In the genomic region with DNA sequence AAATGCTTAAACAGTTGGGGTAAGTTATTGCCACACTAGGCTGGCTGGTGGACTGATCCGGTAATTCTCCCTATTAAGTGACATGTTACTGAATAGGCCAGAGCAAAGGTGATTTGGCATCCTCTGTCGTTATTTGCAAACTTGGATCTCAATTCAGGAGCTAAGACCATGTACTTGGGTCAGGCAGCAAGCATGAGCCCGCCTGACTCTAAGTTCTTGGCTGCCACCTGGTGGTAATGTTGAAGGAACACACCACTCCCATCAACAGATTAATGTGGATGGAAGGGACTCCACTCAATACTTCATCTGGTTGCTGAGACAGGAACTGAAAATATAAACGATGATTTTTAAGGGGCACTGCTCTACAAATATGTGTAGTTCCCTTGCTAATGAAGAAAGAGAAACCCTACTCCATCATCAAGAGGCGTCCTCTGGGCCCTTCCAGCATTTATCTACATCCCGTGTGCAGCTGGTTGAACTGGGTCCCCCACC, we compare ENCODE assay signal across 1 cellular context.
A peak's percentile ranks its signal among the peaks of the same experiment; 100 is the strongest.
TF ChIP-seq lines count a peak whose summit lies in the region.

No MANE protein-coding gene starts in this region.

TF ChIP-seq in HepG2, 621 proteins besides CTCF, POLR2A, EP300 and RAD21 (continued from another document and continues in another):
- TF ChIP-seq, protein P1, sequence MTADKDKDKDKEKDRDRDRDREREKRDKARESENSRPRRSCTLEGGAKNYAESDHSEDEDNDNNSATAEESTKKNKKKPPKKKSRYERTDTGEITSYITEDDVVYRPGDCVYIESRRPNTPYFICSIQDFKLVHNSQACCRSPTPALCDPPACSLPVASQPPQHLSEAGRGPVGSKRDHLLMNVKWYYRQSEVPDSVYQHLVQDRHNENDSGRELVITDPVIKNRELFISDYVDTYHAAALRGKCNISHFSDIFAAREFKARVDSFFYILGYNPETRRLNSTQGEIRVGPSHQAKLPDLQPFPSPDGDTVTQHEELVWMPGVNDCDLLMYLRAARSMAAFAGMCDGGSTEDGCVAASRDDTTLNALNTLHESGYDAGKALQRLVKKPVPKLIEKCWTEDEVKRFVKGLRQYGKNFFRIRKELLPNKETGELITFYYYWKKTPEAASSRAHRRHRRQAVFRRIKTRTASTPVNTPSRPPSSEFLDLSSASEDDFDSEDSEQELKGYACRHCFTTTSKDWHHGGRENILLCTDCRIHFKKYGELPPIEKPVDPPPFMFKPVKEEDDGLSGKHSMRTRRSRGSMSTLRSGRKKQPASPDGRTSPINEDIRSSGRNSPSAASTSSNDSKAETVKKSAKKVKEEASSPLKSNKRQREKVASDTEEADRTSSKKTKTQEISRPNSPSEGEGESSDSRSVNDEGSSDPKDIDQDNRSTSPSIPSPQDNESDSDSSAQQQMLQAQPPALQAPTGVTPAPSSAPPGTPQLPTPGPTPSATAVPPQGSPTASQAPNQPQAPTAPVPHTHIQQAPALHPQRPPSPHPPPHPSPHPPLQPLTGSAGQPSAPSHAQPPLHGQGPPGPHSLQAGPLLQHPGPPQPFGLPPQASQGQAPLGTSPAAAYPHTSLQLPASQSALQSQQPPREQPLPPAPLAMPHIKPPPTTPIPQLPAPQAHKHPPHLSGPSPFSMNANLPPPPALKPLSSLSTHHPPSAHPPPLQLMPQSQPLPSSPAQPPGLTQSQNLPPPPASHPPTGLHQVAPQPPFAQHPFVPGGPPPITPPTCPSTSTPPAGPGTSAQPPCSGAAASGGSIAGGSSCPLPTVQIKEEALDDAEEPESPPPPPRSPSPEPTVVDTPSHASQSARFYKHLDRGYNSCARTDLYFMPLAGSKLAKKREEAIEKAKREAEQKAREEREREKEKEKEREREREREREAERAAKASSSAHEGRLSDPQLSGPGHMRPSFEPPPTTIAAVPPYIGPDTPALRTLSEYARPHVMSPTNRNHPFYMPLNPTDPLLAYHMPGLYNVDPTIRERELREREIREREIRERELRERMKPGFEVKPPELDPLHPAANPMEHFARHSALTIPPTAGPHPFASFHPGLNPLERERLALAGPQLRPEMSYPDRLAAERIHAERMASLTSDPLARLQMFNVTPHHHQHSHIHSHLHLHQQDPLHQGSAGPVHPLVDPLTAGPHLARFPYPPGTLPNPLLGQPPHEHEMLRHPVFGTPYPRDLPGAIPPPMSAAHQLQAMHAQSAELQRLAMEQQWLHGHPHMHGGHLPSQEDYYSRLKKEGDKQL (CRISPR knock-in tag; IDR thresholded peaks at IDR 0.05; ENCODE audit: low read depth), result no peak
- 0 out of 2 replicates have a peak, but pooled peaks have one; percentile 42 for TF ChIP-seq ZMYM3 (CRISPR knock-in tag; IDR thresholded peaks at IDR 0.05)
- TF ChIP-seq ZNF383 (CRISPR knock-in tag; IDR thresholded peaks at IDR 0.05; ENCODE audit: borderline replicate concordance), result no peak
- TF ChIP-seq, protein P2, sequence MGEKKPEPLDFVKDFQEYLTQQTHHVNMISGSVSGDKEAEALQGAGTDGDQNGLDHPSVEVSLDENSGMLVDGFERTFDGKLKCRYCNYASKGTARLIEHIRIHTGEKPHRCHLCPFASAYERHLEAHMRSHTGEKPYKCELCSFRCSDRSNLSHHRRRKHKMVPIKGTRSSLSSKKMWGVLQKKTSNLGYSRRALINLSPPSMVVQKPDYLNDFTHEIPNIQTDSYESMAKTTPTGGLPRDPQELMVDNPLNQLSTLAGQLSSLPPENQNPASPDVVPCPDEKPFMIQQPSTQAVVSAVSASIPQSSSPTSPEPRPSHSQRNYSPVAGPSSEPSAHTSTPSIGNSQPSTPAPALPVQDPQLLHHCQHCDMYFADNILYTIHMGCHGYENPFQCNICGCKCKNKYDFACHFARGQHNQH (CRISPR knock-in tag; IDR thresholded peaks at IDR 0.05), result peak; percentile 82; the same call in 1 of the 2 replicates
- TF ChIP-seq ZNF350 (CRISPR knock-in tag; IDR thresholded peaks at IDR 0.05; ENCODE audit: borderline replicate concordance, low read depth), result 0 out of 2 replicates have a peak, but pooled peaks have one; percentile 60
- TF ChIP-seq KLF12 (CRISPR knock-in tag; IDR thresholded peaks at IDR 0.05; ENCODE audit: borderline replicate concordance), result no peak
- peak; percentile 80 for TF ChIP-seq FOXO1 (CRISPR knock-in tag; IDR thresholded peaks at IDR 0.05)
- TF ChIP-seq, protein P3, sequence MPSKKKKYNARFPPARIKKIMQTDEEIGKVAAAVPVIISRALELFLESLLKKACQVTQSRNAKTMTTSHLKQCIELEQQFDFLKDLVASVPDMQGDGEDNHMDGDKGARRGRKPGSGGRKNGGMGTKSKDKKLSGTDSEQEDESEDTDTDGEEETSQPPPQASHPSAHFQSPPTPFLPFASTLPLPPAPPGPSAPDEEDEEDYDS (CRISPR knock-in tag; IDR thresholded peaks at IDR 0.05), result 0 out of 2 replicates have a peak, but pooled peaks have one; percentile 17
- TF ChIP-seq TEAD3 (CRISPR knock-in tag; optimal IDR thresholded peaks at IDR 0.05; ENCODE audit: borderline replicate concordance), result peak; percentile 68
- peak; percentile 82; the same call in 1 of the 2 replicates for TF ChIP-seq IRF2 (CRISPR knock-in tag; IDR thresholded peaks at IDR 0.05)
- no peak for TF ChIP-seq NFIC (IDR thresholded peaks at IDR 0.05; ENCODE audit: low read length)
- TF ChIP-seq U2AF1 (optimal IDR thresholded peaks at IDR 0.05; ENCODE audit: low read depth, low read length), result no peak
- TF ChIP-seq ZNF841 (CRISPR knock-in tag; IDR thresholded peaks at IDR 0.05; ENCODE audit: borderline replicate concordance), result no peak
- TF ChIP-seq RARA (CRISPR knock-in tag; IDR thresholded peaks at IDR 0.05), result 0 out of 2 replicates have a peak, but pooled peaks have one; percentile 29
- TF ChIP-seq DNMT3B (CRISPR knock-in tag; conservative IDR thresholded peaks at IDR 0.05), result no peak
- peak; percentile 35; the same call in 1 of the 2 replicates for TF ChIP-seq BCL6 (CRISPR knock-in tag; IDR thresholded peaks at IDR 0.05)
- peak; percentile 30; the same call in 1 of the 2 replicates for TF ChIP-seq SPEN (CRISPR knock-in tag; IDR thresholded peaks at IDR 0.05; ENCODE audit: low read depth)
- TF ChIP-seq, protein P4, sequence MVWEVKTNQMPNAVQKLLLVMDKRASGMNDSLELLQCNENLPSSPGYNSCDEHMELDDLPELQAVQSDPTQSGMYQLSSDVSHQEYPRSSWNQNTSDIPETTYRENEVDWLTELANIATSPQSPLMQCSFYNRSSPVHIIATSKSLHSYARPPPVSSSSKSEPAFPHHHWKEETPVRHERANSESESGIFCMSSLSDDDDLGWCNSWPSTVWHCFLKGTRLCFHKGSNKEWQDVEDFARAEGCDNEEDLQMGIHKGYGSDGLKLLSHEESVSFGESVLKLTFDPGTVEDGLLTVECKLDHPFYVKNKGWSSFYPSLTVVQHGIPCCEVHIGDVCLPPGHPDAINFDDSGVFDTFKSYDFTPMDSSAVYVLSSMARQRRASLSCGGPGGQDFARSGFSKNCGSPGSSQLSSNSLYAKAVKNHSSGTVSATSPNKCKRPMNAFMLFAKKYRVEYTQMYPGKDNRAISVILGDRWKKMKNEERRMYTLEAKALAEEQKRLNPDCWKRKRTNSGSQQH (CRISPR knock-in tag; IDR thresholded peaks at IDR 0.05; ENCODE audit: low read depth), result 0 out of 2 replicates have a peak, but pooled peaks have one; percentile 16
- TF ChIP-seq FOXK1 (CRISPR knock-in tag; IDR thresholded peaks at IDR 0.05; ENCODE audit: borderline replicate concordance, low read depth), result peak; percentile 15; the same call in 1 of the 2 replicates
- TF ChIP-seq RNF2 (conservative IDR thresholded peaks at IDR 0.05; ENCODE audit: low read depth), result 0 out of 2 replicates have a peak, but pooled peaks have one; percentile 36
- TF ChIP-seq NR1H2 (CRISPR knock-in tag; IDR thresholded peaks at IDR 0.05; ENCODE audit: borderline replicate concordance, low read depth), result no peak
- peak; percentile 74; the same call in 1 of the 2 replicates for TF ChIP-seq TGIF2 (CRISPR knock-in tag; IDR thresholded peaks at IDR 0.05)
- TF ChIP-seq ZMAT3 (CRISPR knock-in tag; conservative IDR thresholded peaks at IDR 0.05), result 0 out of 2 replicates have a peak, but pooled peaks have one; percentile 58
- no peak for TF ChIP-seq SNAI1 (CRISPR knock-in tag; IDR thresholded peaks at IDR 0.05; ENCODE audit: borderline replicate concordance)
- TF ChIP-seq ZFP37 (CRISPR knock-in tag; IDR thresholded peaks at IDR 0.05; ENCODE audit: borderline replicate concordance), result no peak
- TF ChIP-seq, protein P5, sequence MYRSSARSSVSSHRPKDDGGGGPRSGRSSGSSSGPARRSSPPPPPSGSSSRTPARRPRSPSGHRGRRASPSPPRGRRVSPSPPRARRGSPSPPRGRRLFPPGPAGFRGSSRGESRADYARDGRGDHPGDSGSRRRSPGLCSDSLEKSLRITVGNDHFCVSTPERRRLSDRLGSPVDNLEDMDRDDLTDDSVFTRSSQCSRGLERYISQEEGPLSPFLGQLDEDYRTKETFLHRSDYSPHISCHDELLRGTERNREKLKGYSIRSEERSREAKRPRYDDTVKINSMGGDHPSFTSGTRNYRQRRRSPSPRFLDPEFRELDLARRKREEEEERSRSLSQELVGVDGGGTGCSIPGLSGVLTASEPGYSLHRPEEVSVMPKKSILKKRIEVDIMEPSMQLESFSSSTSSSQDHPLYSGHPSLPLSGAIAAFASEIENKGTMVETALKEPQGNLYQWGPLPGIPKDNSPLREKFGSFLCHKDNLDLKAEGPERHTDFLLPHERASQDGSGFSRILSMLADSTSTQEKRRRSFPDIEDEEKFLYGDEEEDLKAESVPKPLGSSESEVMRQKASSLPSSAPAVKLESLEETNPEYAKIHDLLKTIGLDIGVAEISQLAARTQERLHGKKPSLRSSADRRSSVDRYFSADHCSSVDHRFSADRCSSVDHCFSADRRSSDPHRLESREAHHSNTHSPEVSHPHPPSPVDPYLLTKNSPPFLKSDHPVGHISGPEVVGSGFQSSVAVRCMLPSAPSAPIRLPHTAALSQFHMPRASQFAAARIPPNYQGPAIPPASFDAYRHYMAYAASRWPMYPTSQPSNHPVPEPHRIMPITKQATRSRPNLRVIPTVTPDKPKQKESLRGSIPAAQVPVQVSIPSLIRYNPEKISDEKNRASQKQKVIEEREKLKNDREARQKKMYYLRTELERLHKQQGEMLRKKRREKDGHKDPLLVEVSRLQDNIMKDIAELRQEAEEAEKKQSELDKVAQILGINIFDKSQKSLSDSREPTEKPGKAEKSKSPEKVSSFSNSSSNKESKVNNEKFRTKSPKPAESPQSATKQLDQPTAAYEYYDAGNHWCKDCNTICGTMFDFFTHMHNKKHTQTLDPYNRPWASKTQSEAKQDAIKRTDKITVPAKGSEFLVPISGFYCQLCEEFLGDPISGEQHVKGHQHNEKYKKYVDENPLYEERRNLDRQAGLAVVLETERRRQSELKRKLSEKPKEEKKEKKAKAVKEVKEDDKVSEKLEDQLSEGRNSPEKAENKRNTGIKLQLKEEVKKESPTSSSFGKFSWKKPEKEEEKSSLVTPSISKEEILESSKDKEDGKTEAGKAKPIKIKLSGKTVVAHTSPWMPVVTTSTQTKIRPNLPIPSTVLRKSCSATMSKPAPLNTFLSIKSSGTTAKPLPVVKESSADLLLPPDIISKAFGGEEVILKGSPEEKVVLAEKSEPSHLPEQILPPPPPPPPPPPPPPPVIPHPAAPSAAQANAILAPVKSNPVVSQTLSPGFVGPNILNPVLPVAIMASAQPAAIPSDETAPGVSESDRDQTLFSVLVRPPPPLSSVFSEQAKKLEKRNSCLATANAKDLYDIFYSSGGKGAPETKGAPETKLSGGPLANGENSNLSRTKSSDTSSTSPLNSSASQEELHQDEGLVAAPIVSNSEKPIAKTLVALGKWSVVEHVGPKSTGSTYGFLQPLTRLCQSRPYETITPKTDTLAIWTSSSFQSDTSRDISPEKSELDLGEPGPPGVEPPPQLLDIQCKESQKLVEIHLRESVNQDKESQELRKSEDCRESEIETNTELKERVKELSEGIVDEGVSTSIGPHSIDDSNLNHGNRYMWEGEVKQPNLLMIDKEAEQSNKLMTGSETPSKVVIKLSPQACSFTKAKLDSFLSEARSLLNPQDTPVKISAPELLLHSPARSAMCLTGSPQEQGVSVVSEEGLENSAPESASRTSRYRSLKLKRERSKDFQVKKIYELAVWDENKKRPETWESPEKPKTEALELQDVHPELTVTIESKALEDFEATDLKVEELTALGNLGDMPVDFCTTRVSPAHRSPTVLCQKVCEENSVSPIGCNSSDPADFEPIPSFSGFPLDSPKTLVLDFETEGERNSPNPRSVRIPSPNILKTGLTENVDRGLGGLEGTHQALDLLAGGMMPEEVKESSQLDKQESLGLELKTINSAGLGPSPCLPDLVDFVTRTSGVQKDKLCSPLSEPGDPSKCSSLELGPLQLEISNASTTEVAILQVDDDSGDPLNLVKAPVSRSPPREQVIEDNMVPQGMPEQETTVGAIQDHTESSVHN (CRISPR knock-in tag; IDR thresholded peaks at IDR 0.05), result 0 out of 2 replicates have a peak, but pooled peaks have one; percentile 56
- no peak for TF ChIP-seq ZSCAN25 (CRISPR knock-in tag; IDR thresholded peaks at IDR 0.05)
- TF ChIP-seq ZFX (CRISPR knock-in tag; IDR thresholded peaks at IDR 0.05; ENCODE audit: low read depth), result peak; percentile 50; the same call in 1 of the 2 replicates
- no peak for TF ChIP-seq SP140L (CRISPR knock-in tag; IDR thresholded peaks at IDR 0.05; ENCODE audit: borderline replicate concordance)
- TF ChIP-seq, protein P6, sequence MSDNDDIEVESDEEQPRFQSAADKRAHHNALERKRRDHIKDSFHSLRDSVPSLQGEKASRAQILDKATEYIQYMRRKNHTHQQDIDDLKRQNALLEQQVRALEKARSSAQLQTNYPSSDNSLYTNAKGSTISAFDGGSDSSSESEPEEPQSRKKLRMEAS (IDR thresholded peaks at IDR 0.05), result peak; percentile 34; the same call in 1 of the 2 replicates
- peak; percentile 52; the same call in 1 of the 2 replicates for TF ChIP-seq HDAC2 (CRISPR knock-in tag; IDR thresholded peaks at IDR 0.05)
- TF ChIP-seq, protein P7, sequence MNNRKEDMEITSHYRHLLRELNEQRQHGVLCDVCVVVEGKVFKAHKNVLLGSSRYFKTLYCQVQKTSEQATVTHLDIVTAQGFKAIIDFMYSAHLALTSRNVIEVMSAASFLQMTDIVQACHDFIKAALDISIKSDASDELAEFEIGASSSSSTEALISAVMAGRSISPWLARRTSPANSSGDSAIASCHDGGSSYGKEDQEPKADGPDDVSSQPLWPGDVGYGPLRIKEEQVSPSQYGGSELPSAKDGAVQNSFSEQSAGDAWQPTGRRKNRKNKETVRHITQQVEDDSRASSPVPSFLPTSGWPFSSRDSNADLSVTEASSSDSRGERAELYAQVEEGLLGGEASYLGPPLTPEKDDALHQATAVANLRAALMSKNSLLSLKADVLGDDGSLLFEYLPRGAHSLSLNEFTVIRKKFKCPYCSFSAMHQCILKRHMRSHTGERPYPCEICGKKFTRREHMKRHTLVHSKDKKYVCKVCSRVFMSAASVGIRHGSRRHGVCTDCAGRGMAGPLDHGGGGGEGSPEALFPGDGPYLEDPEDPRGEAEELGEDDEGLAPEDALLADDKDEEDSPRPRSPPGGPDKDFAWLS (CRISPR knock-in tag; IDR thresholded peaks at IDR 0.05; ENCODE audit: borderline replicate concordance), result no peak
- TF ChIP-seq REPIN1 (CRISPR knock-in tag; IDR thresholded peaks at IDR 0.05; ENCODE audit: borderline replicate concordance, low read depth), result peak; percentile 85; the same call in 1 of the 2 replicates
- TF ChIP-seq MAZ (IDR thresholded peaks at IDR 0.05; ENCODE audit: borderline replicate concordance, low read depth, low read length), result no peak
- peak; percentile 52; the same call in 1 of the 2 replicates for TF ChIP-seq MAZ (CRISPR knock-in tag; IDR thresholded peaks at IDR 0.05; ENCODE audit: low read depth)
- TF ChIP-seq HHEX (CRISPR knock-in tag; IDR thresholded peaks at IDR 0.05), result no peak
